In the genomic region with DNA sequence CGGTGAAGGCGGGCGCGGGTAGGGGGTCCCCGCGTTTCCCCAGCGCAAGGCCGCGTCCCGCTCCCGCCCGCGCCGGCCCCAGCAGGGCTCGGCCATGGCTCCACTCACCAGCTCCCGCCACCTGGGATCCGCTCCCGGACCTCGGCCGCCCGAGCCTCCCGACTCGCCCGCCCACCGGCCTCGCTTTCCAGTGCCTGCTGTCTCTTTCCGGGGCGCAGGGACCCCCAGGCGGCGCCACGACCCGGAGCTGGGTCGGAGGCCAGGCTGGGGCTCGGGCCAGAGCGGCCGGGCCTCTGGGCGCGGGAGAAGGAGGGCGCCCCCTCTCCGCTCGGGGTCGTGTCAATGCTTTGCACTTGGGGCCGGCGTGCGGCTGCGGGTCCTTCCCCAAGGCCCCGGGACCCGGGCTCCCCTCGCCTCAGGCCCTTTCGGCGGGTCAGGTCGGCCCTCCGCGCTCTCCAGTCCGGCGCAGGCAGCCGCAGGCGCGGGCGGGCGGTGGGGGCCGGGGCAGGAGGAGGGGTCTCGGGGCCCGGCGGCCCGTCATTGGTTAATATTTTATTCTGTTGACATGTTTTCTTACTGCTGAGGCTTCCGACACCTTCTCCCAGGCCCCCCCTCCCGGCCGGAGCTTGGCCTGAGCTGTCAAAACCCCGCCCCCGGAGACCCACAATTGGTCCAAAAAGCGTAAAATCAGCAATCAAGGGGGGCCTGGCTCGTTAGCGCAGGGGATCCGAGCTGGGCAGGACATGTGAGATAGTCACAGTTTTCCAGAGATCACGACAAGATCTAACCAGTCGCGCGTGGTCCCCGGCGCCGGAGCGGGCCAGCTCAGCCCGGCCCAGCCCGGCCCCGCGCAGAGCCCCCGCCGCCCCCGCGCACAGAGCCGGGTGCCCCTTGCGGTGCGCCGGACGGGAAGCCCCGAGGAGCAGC, we compare ENCODE assay signal across 1 cellular context.
A peak's percentile ranks its signal among the peaks of the same experiment; 100 is the strongest.
TF ChIP-seq lines count a peak whose summit lies in the region.

A gene (plus strand): TSS at position 713 of the 927 bp plus-strand sequence. CDS start 334 bp downstream, outside the sequence.

TF ChIP-seq in HepG2, 621 proteins besides CTCF, POLR2A, EP300 and RAD21 (continued from another document):
- TF ChIP-seq RFX3 (CRISPR knock-in tag; IDR thresholded peaks at IDR 0.05) (no peak; the same call in 1 of the 2 replicates), HOXA3 (CRISPR knock-in tag; IDR thresholded peaks at IDR 0.05) (no peak), TBL1XR1 (IDR thresholded peaks at IDR 0.05; ENCODE audit: borderline replicate concordance, low read length, partially characterized antibody) (no peak), ZNF530 (CRISPR knock-in tag; IDR thresholded peaks at IDR 0.05; ENCODE audit: low read depth) (no peak), ZNF552 (CRISPR knock-in tag; IDR thresholded peaks at IDR 0.05; ENCODE audit: borderline replicate concordance) (peak; percentile 63; the same call in 1 of the 2 replicates), RCOR2 (CRISPR knock-in tag; IDR thresholded peaks at IDR 0.05) (no peak), ZNF230 (CRISPR knock-in tag; IDR thresholded peaks at IDR 0.05) (peak; percentile 89), GTF2F1 (IDR thresholded peaks at IDR 0.05; ENCODE audit: low read length) (no peak), HNRNPL (IDR thresholded peaks at IDR 0.05; ENCODE audit: low read depth, low read length) (0 out of 2 replicates have a peak, but pooled peaks have one; percentile 46), DNMT3B (CRISPR knock-in tag; conservative IDR thresholded peaks at IDR 0.05) (no peak), MTA1 (CRISPR knock-in tag; IDR thresholded peaks at IDR 0.05; ENCODE audit: borderline replicate concordance) (peak; percentile 72; the same call in 1 of the 2 replicates), YY1 (IDR thresholded peaks at IDR 0.05; ENCODE audit: insufficient read depth, insufficient replicate concordance, low read depth, low read length) (peak; percentile 59), ZMYM4 (CRISPR knock-in tag; IDR thresholded peaks at IDR 0.05) (peak; percentile 19; the same call in 1 of the 2 replicates), ZKSCAN1 (IDR thresholded peaks at IDR 0.05; ENCODE audit: low read length) (no peak)
- TF ChIP-seq, protein P1, sequence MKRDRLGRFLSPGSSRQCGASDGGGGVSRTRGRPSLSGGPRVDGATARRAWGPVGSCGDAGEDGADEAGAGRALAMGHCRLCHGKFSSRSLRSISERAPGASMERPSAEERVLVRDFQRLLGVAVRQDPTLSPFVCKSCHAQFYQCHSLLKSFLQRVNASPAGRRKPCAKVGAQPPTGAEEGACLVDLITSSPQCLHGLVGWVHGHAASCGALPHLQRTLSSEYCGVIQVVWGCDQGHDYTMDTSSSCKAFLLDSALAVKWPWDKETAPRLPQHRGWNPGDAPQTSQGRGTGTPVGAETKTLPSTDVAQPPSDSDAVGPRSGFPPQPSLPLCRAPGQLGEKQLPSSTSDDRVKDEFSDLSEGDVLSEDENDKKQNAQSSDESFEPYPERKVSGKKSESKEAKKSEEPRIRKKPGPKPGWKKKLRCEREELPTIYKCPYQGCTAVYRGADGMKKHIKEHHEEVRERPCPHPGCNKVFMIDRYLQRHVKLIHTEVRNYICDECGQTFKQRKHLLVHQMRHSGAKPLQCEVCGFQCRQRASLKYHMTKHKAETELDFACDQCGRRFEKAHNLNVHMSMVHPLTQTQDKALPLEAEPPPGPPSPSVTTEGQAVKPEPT (CRISPR knock-in tag; IDR thresholded peaks at IDR 0.05; ENCODE audit: low read depth): peak; percentile 75; the same call in 1 of the 2 replicates
- TF ChIP-seq, protein P2, sequence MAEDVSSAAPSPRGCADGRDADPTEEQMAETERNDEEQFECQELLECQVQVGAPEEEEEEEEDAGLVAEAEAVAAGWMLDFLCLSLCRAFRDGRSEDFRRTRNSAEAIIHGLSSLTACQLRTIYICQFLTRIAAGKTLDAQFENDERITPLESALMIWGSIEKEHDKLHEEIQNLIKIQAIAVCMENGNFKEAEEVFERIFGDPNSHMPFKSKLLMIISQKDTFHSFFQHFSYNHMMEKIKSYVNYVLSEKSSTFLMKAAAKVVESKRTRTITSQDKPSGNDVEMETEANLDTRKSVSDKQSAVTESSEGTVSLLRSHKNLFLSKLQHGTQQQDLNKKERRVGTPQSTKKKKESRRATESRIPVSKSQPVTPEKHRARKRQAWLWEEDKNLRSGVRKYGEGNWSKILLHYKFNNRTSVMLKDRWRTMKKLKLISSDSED (CRISPR knock-in tag; IDR thresholded peaks at IDR 0.05): no peak
- TF ChIP-seq, protein P3, sequence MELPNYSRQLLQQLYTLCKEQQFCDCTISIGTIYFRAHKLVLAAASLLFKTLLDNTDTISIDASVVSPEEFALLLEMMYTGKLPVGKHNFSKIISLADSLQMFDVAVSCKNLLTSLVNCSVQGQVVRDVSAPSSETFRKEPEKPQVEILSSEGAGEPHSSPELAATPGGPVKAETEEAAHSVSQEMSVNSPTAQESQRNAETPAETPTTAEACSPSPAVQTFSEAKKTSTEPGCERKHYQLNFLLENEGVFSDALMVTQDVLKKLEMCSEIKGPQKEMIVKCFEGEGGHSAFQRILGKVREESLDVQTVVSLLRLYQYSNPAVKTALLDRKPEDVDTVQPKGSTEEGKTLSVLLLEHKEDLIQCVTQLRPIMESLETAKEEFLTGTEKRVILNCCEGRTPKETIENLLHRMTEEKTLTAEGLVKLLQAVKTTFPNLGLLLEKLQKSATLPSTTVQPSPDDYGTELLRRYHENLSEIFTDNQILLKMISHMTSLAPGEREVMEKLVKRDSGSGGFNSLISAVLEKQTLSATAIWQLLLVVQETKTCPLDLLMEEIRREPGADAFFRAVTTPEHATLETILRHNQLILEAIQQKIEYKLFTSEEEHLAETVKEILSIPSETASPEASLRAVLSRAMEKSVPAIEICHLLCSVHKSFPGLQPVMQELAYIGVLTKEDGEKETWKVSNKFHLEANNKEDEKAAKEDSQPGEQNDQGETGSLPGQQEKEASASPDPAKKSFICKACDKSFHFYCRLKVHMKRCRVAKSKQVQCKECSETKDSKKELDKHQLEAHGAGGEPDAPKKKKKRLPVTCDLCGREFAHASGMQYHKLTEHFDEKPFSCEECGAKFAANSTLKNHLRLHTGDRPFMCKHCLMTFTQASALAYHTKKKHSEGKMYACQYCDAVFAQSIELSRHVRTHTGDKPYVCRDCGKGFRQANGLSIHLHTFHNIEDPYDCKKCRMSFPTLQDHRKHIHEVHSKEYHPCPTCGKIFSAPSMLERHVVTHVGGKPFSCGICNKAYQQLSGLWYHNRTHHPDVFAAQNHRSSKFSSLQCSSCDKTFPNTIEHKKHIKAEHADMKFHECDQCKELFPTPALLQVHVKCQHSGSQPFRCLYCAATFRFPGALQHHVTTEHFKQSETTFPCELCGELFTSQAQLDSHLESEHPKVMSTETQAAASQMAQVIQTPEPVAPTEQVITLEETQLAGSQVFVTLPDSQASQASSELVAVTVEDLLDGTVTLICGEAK (IDR thresholded peaks at IDR 0.05): no peak
- TF ChIP-seq, protein P3 (CRISPR knock-in tag; IDR thresholded peaks at IDR 0.05): peak; percentile 37; the same call in 1 of the 2 replicates
- TF ChIP-seq, protein P4, sequence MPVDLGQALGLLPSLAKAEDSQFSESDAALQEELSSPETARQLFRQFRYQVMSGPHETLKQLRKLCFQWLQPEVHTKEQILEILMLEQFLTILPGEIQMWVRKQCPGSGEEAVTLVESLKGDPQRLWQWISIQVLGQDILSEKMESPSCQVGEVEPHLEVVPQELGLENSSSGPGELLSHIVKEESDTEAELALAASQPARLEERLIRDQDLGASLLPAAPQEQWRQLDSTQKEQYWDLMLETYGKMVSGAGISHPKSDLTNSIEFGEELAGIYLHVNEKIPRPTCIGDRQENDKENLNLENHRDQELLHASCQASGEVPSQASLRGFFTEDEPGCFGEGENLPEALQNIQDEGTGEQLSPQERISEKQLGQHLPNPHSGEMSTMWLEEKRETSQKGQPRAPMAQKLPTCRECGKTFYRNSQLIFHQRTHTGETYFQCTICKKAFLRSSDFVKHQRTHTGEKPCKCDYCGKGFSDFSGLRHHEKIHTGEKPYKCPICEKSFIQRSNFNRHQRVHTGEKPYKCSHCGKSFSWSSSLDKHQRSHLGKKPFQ (CRISPR knock-in tag; IDR thresholded peaks at IDR 0.05; ENCODE audit: insufficient replicate concordance): peak; percentile 88
